25 cellular contexts compared by ENCODE assay signal in genomic region chr14:50756300-50756699, GRCh38.
DNase-seq lines count a peak whose midpoint lies in the region; ATAC-seq, FAIRE-seq and TF ChIP-seq lines count a peak whose summit lies in the region.
"Had no signal": no experiment of that assay in that cellular context is flagged by ENCODE, and none has a peak within 500 bp of the region (broad histone marks: within the 10 kb centered on the region; RNA-seq: fewer than 3 reads in every experiment).

No MANE protein-coding gene starts in this region.

- H3K36me3 Mint-ChIP-seq in stimulated activated naive B cell treated with anti-CD40 and anti-IgM and Interleukin-4, amounts not matched to agents 10 μg/mL and 1 μg/mL and 100 μg/mL, for 72 hours: peaks cover 36 to 42% of the 10 kb centered on the region in 2 donors

- peaks cover 14 to 55% of the 10 kb centered on the region in 2 experiments for H3K36me3 ChIP-seq in GM12878 (ENCODE audit: control insufficient read depth in 2 of 2, insufficient read depth in 2 of 2, low read length in 1 of 2)

- intact Hi-C loops in GM12878 (cut with micrococcal nuclease; ENCODE audit: unreplicated experiment): no loop called here

- H3K9me3 ChIP-seq in GM12878 (replicated peaks; ENCODE audit: control insufficient read depth, insufficient read depth, low read length): no peaks in the 10 kb centered on the region
- H3K9me3 ChIP-seq: left lung, sigmoid colon had no signal

- peak overlapping the region; percentile 30; the same call in 1 of the 2 replicates for H2AFZ ChIP-seq in GM12878 (ENCODE audit: control insufficient read depth, low read depth, low read length)

- no peaks in the 10 kb centered on the region for H4K20me1 ChIP-seq in GM12878 (ENCODE audit: control insufficient read depth, insufficient read depth)

- TF ChIP-seq POLR2A in GM12892 (IDR thresholded peaks at IDR 0.05; ENCODE audit: low read depth, low read length) (no peak), GM12878 (IDR thresholded peaks at IDR 0.05; ENCODE audit: low read depth, low read length) (no peak)

- no peak for TF ChIP-seq EP300 in GM12878 (IDR thresholded peaks at IDR 0.05; ENCODE audit: borderline replicate concordance in 1 of 2, control insufficient read depth in 1 of 2, low read depth in 2 of 2, low read length in 2 of 2)

- H3K27me3 ChIP-seq in GM12878 (replicated peaks in 1 of 2; ENCODE audit: control insufficient read depth in 2 of 2, insufficient read depth in 2 of 2, low read length in 1 of 2): no peaks in the 10 kb centered on the region
- H3K27me3 ChIP-seq: foreskin keratinocyte, left lung, sigmoid colon had no signal

- BruUV-seq in GM12878 (replicated peaks; lab: Mats Ljungman, UMichigan): no TSS peak

- no peak overlapping the region for H3K4me3 Mint-ChIP-seq in stimulated activated naive B cell treated with anti-CD40 and anti-IgM and Interleukin-4, amounts not matched to agents 10 μg/mL and 1 μg/mL and 100 μg/mL, for 72 hours
- H3K4me3 Mint-ChIP-seq: activated CD4-positive, alpha-beta memory T cell treated with anti-CD3 and anti-CD28 coated beads, Interleukin-2, amount 10 ng/mL, durations not matched to agents 7 days and 5 days; activated naive CD8-positive, alpha-beta T cell treated with anti-CD3 and anti-CD28 coated beads, Interleukin-2, amount 50 U/mL, for 24 hours; CD4-positive, alpha-beta memory T cell; WTC11 had no signal

- CTCF ChIA-PET in GM12878 (lab: Yijun Ruan, JAX): interaction anchor here (1.0 to 2.7 kb wide), 10 partner anchors 8 to 156 kb away, joined by 3 to 22 read pairs (median 6); no protein-coding TSS in a partner anchor

- H3K4me1 ChIP-seq in GM12878 (ENCODE audit: control insufficient read depth, insufficient read depth, low read length): peaks cover 11% of the 10 kb centered on the region
- H3K4me1 ChIP-seq: foreskin keratinocyte, sigmoid colon had no signal

- H3K27ac ChIP-seq in GM12878 (ENCODE audit: control insufficient read depth, insufficient read depth): peak overlapping the region; percentile 51
- H3K27ac ChIP-seq: foreskin keratinocyte, sigmoid colon had no signal

- no peak overlapping the region for H3K9ac ChIP-seq in GM12878 (ENCODE audit: control insufficient read depth, insufficient read depth, low read length)

- ATAC-seq in HG03175 (IDR thresholded peaks at IDR 0.05; ENCODE audit: unreplicated experiment) (peak; percentile 57), GM12878 (peak; percentile 75), GM21367 (IDR thresholded peaks at IDR 0.05; ENCODE audit: unreplicated experiment) (no peak), HG03439 (IDR thresholded peaks at IDR 0.05; ENCODE audit: unreplicated experiment) (no peak), GM18861 (IDR thresholded peaks at IDR 0.05; ENCODE audit: unreplicated experiment) (no peak)
- ATAC-seq in stimulated activated naive B cell treated with anti-CD40 and anti-IgM and Interleukin-4, amounts not matched to agents 10 μg/mL and 1 μg/mL and 100 μg/mL, for 72 hours (replicated peaks): peak; percentile 93 to 94
- ATAC-seq: activated naive CD8-positive, alpha-beta T cell treated with anti-CD3 and anti-CD28 coated beads, Interleukin-2, amount 50 U/mL, for 24 hours; foreskin keratinocyte; left lung; WTC11 had no signal

- FAIRE-seq in GM12892 (lab: Jason Lieb, UNC) (peak; percentile 71), GM12878 (lab: Jason Lieb, UNC) (peak; percentile 69)

- RAD21 ChIA-PET in GM12878 (lab: Charles Lee; ENCODE audit: unreplicated experiment): interaction anchor here (0.7 to 3.2 kb wide), 6 partner anchors 19 to 155 kb away, joined by 3 to 16 read pairs (median 4); no protein-coding TSS in a partner anchor

- in situ Hi-C loops in GM12878 (cut with MboI): no loop called here

- H3K9me3 Mint-ChIP-seq in stimulated activated naive B cell treated with anti-CD40 and anti-IgM and Interleukin-4, amounts not matched to agents 10 μg/mL and 1 μg/mL and 100 μg/mL, for 72 hours: no peaks in the 10 kb centered on the region
- H3K9me3 Mint-ChIP-seq: activated CD4-positive, alpha-beta memory T cell treated with anti-CD3 and anti-CD28 coated beads, Interleukin-2, amount 10 ng/mL, durations not matched to agents 7 days and 5 days; activated naive CD8-positive, alpha-beta T cell treated with anti-CD3 and anti-CD28 coated beads, Interleukin-2, amount 50 U/mL, for 24 hours; CD4-positive, alpha-beta memory T cell; WTC11 had no signal

- DNase-seq in GM12892 (ENCODE audit: insufficient read length) (no peak), GM12878 (ENCODE audit: low read depth, low spot score) (no peak)
- peak; percentile 40 for DNase-seq in stimulated activated naive B cell treated with anti-CD40 and anti-IgM and Interleukin-4, amounts not matched to agents 10 μg/mL and 1 μg/mL and 100 μg/mL, for 72 hours
- no peak for DNase-seq in stimulated activated CD8-positive, alpha-beta memory T cell treated with anti-CD3 and anti-CD28 coated beads, Interleukin-4, amount 100 ng/mL, for 48 hours
- DNase-seq: activated CD4-positive, alpha-beta memory T cell treated with anti-CD3 and anti-CD28 coated beads, Interleukin-2, amount 10 ng/mL, durations not matched to agents 7 days and 5 days; activated gamma-delta T cell; activated naive CD8-positive, alpha-beta T cell treated with anti-CD3 and anti-CD28 coated beads, Interleukin-2, amount 50 U/mL, for 24 hours; activated T-cell treated with anti-CD3 and anti-CD28 coated beads for 4 hours; CD4-positive, alpha-beta memory T cell; DMS53; erythroblast; foreskin keratinocyte; HCEC 1CT; hippocampal formation; left lung; NCI-H1105; NCI-H510A; sigmoid colon; T1000 had no signal

- H3K79me2 ChIP-seq in GM12878 (ENCODE audit: control insufficient read depth, insufficient read depth, low read length): peaks cover 3% of the 10 kb centered on the region

- POLR2A ChIA-PET in GM12878 (lab: Charles Lee): interaction anchor here (1.0 to 2.2 kb wide), 3 partner anchors 9 to 20 kb away, joined by 3 to 7 read pairs (median 4); no protein-coding TSS in a partner anchor

- 0 out of 2 replicates have a peak overlapping the region, but pooled peaks have one; percentile 13 for H3K4me2 ChIP-seq in GM12878 (ENCODE audit: control insufficient read depth, insufficient read depth)

- H3K4me3 ChIP-seq in GM12878: no peak overlapping the region
- H3K4me3 ChIP-seq: left lung, sigmoid colon had no signal

- 41% methylated on average over 8 of the region's 8 CpGs for WGBS in GM12878 (ENCODE audit: insufficient coverage, insufficient replicate concordance, low lambda C conversion rate, missing lambda C conversion rate)

- no peak for TF ChIP-seq RAD21 in GM12878 (IDR thresholded peaks at IDR 0.05; ENCODE audit: insufficient read depth, low read depth, low read length)

- H3K27ac Mint-ChIP-seq in stimulated activated naive B cell treated with anti-CD40 and anti-IgM and Interleukin-4, amounts not matched to agents 10 μg/mL and 1 μg/mL and 100 μg/mL, for 72 hours: no peak overlapping the region
- H3K27ac Mint-ChIP-seq: activated CD4-positive, alpha-beta memory T cell treated with anti-CD3 and anti-CD28 coated beads, Interleukin-2, amount 10 ng/mL, durations not matched to agents 7 days and 5 days; activated naive CD8-positive, alpha-beta T cell treated with anti-CD3 and anti-CD28 coated beads, Interleukin-2, amount 50 U/mL, for 24 hours; CD4-positive, alpha-beta memory T cell; progenitor cell of endocrine pancreas; WTC11 had no signal

- SMC1A ChIA-PET in GM12878 (lab: Charles Lee; ENCODE audit: uncharacterized antibody, unreplicated experiment): interaction anchor here (0.5 to 2.8 kb wide), 12 partner anchors 10 to 114 kb away, joined by 3 to 18 read pairs (median 4); no protein-coding TSS in a partner anchor

- H3K4me1 Mint-ChIP-seq in stimulated activated naive B cell treated with anti-CD40 and anti-IgM and Interleukin-4, amounts not matched to agents 10 μg/mL and 1 μg/mL and 100 μg/mL, for 72 hours: peaks cover 4 to 8% of the 10 kb centered on the region in 2 donors
- H3K4me1 Mint-ChIP-seq: CD4-positive, alpha-beta memory T cell; WTC11 had no signal

- no peak for TF ChIP-seq CTCF in GM12878 (IDR thresholded peaks at IDR 0.05 in 2 of 3, conservative IDR thresholded peaks at IDR 0.05 in 1 of 3; ENCODE audit: control insufficient read depth in 2 of 3, extremely low read depth in 1 of 3, insufficient read depth in 1 of 3, low read depth in 3 of 3, low read length in 3 of 3)

- no peaks in the 10 kb centered on the region for H3K27me3 Mint-ChIP-seq in stimulated activated naive B cell treated with anti-CD40 and anti-IgM and Interleukin-4, amounts not matched to agents 10 μg/mL and 1 μg/mL and 100 μg/mL, for 72 hours
- H3K27me3 Mint-ChIP-seq: activated CD4-positive, alpha-beta memory T cell treated with anti-CD3 and anti-CD28 coated beads, Interleukin-2, amount 10 ng/mL, durations not matched to agents 7 days and 5 days; activated naive CD8-positive, alpha-beta T cell treated with anti-CD3 and anti-CD28 coated beads, Interleukin-2, amount 50 U/mL, for 24 hours; CD4-positive, alpha-beta memory T cell; progenitor cell of endocrine pancreas had no signal

TF ChIP-seq in GM12878, 131 proteins besides CTCF, POLR2A, EP300 and RAD21 (continues in another document):
- TF ChIP-seq NBN (IDR thresholded peaks at IDR 0.05) (no peak), IRF4 (IDR thresholded peaks at IDR 0.05; ENCODE audit: low read depth, low read length) (no peak), TCF12 (IDR thresholded peaks at IDR 0.05; ENCODE audit: low read depth, low read length) (no peak), ATF7 (IDR thresholded peaks at IDR 0.05; ENCODE audit: low read depth) (peak; percentile 45; the same call in 1 of the 2 replicates), ATF3 (IDR thresholded peaks at IDR 0.05; ENCODE audit: borderline replicate concordance, extremely low read depth, low read depth, low read length) (no peak), RAD51 (IDR thresholded peaks at IDR 0.05) (peak; percentile 76), SMARCA5 (IDR thresholded peaks at IDR 0.05) (no peak), HSF1 (IDR thresholded peaks at IDR 0.05; ENCODE audit: low read depth, low read length) (no peak), ZNF207 (IDR thresholded peaks at IDR 0.05; ENCODE audit: borderline replicate concordance) (no peak), ZNF384 (IDR thresholded peaks at IDR 0.05; ENCODE audit: borderline replicate concordance, low read depth, low read length) (no peak)

Comparison
In these comparisons a context has a peak if more than half of its experiments do, and no peak if none do; other contexts are left out.
1. ATAC-seq: peak in HG03175 (single experiment), GM12878 (single experiment) and stimulated activated naive B cell treated with anti-CD40 and anti-IgM and Interleukin-4, amounts not matched to agents 10 μg/mL and 1 μg/mL and 100 μg/mL, for 72 hours (2 of 2); none in GM21367 (single experiment), HG03439 (single experiment) and GM18861 (single experiment).